Comparison of ENCODE assay signal across 8 cellular contexts in genomic region chr1:159828916-159829634, GRCh38. TPM values are rescaled to one million over a fixed set of nuclear protein-coding genes. Genes with fewer than 3 reads are reported as not detected.
A peak's percentile ranks its signal among the peaks of the same experiment; 100 is the strongest.
DNase-seq lines count a peak whose midpoint lies in the region; ATAC-seq and TF ChIP-seq lines count a peak whose summit lies in the region.
"Had no signal": no experiment of that assay in that cellular context is flagged by ENCODE, and none has a peak within 500 bp of the region (broad histone marks: within the 10 kb centered on the region; RNA-seq: fewer than 3 reads in every experiment).

No MANE protein-coding gene starts in this region.

- no peak overlapping the region for H3K4me3 Mint-ChIP-seq in MCF 10A (ENCODE audit: unreplicated experiment)

- WGBS in right lobe of liver (ENCODE audit: insufficient coverage, low coverage, low lambda C conversion rate, missing lambda C conversion rate) = 51% methylated on average over 10 of the region's 10 CpGs

- CTCF ChIA-PET in MCF 10A (lab: Yijun Ruan, JAX) = interaction anchor here (0.6 to 7.1 kb wide), 5 partner anchors 25 to 63 kb away, joined by 3 to 54 read pairs (median 5); no protein-coding TSS in a partner anchor

- DNase-seq in NCI-H1694 treated with DMSO at 0.1 percent for 48 hours (lab: John Stamatoyannopoulos, UW) (peak; percentile 89), MCF 10A (ENCODE audit: unreplicated experiment) (peak; percentile 36), right lobe of liver (peak; percentile 54 to 71 (median 57)), NCI-H2029 (lab: John Stamatoyannopoulos, UW) (no peak), NCI-H1048 (lab: John Stamatoyannopoulos, UW) (no peak)

- peaks cover 5% of the 10 kb centered on the region for H3K4me1 Mint-ChIP-seq in MCF 10A (ENCODE audit: insufficient read depth, unreplicated experiment)

- H3K36me3 Mint-ChIP-seq in MCF 10A (ENCODE audit: insufficient read depth, unreplicated experiment) = no peaks in the 10 kb centered on the region

- intact Hi-C loops in MCF 10A (cut with micrococcal nuclease) = no loop called here
- intact Hi-C loops in right lobe of liver (cut with DNase I) = no loop called here

- ATAC-seq in GM18505 (IDR thresholded peaks at IDR 0.05; ENCODE audit: unreplicated experiment) (peak; percentile 91), HG02610 (IDR thresholded peaks at IDR 0.05; ENCODE audit: unreplicated experiment) (peak; percentile 74), right lobe of liver (peak; percentile 73 to 82 (median 78))

- no peak overlapping the region for H3K27ac ChIP-seq in right lobe of liver

- no peaks in the 10 kb centered on the region for H3K4me1 ChIP-seq in right lobe of liver

- TF ChIP-seq POLR2A in GM18505 (IDR thresholded peaks at IDR 0.05; ENCODE audit: borderline replicate concordance, extremely low read depth, insufficient read depth, insufficient read length) (no peak), right lobe of liver (IDR thresholded peaks at IDR 0.05) (no peak)

- H3K9me3 Mint-ChIP-seq in MCF 10A (ENCODE audit: unreplicated experiment) = no peaks in the 10 kb centered on the region

- H3K27me3 Mint-ChIP-seq in MCF 10A (ENCODE audit: insufficient read depth, unreplicated experiment) = no peaks in the 10 kb centered on the region

- BruUV-seq in MCF 10A (replicated peaks; lab: Mats Ljungman, UMichigan) = no TSS peak

- POLR2A ChIA-PET in MCF 10A (lab: Yijun Ruan, JAX) = no interaction called here

- H3K27me3 ChIP-seq in right lobe of liver = no peaks in the 10 kb centered on the region

- TF ChIP-seq CTCF in MCF 10A (IDR thresholded peaks at IDR 0.05; ENCODE audit: unreplicated experiment) (no peak), right lobe of liver (IDR thresholded peaks at IDR 0.05) (peak; percentile 38 to 58 (median 47))

- no peak overlapping the region for H3K4me3 ChIP-seq in right lobe of liver

- no peaks in the 10 kb centered on the region for H3K9me3 ChIP-seq in right lobe of liver

- H3K36me3 ChIP-seq in right lobe of liver = no peaks in the 10 kb centered on the region

- no peak overlapping the region for H3K27ac Mint-ChIP-seq in MCF 10A (ENCODE audit: low read depth, unreplicated experiment)

RNA-seq across cellular contexts. Expression of gene SLAMF8, which starts 2.4 kb away (rescaled TPM):
- not detected in 2 replicates for total RNA-seq in MCF 10A (2022)
- 1 to 10 TPM in 5 of 6 experiments, under 1 TPM in 1; 0.33 to 5.7 (median 2.5) TPM for total RNA-seq in right lobe of liver

RNA-seq across cellular contexts. Expression of gene FCRL6, which starts 26.9 kb away (rescaled TPM):
- not detected in 2 replicates for total RNA-seq in MCF 10A (2022)
- under 1 TPM in 4 of 6 experiments, not detected in 2; 0.40 to 0.62 (median 0.51) TPM for total RNA-seq in right lobe of liver

RNA-seq across cellular contexts. Expression of gene VSIG8, which starts 33.4 kb away (rescaled TPM):
- total RNA-seq in MCF 10A (2022) (not detected in 2 replicates), right lobe of liver (not detected)
- total RNA-seq: renal cortical epithelial cell had no signal

RNA-seq across cellular contexts. Expression of gene DUSP23, which starts 48.3 kb away (rescaled TPM):
- total RNA-seq in MCF 10A (2022) (119 and 178 TPM in 2 replicates), right lobe of liver (100 to 1,000 TPM in 1 of 6 experiments, 10 to 100 TPM in 5; 28.3 to 125 (median 69.4) TPM)

Comparison
In these comparisons a context has a peak if more than half of its experiments do, and no peak if none do; other contexts are left out.
1. DNase-seq: peak in NCI-H1694 treated with DMSO at 0.1 percent for 48 hours (single experiment), MCF 10A (single experiment) and right lobe of liver (3 of 3); none in NCI-H2029 (single experiment) and NCI-H1048 (single experiment).
2. Peak in every context shown above with its lines, with median percentiles within 50 percentile points of each other: ATAC-seq.